Comparison of ENCODE assay signal across 16 cellular contexts in the genomic region with DNA sequence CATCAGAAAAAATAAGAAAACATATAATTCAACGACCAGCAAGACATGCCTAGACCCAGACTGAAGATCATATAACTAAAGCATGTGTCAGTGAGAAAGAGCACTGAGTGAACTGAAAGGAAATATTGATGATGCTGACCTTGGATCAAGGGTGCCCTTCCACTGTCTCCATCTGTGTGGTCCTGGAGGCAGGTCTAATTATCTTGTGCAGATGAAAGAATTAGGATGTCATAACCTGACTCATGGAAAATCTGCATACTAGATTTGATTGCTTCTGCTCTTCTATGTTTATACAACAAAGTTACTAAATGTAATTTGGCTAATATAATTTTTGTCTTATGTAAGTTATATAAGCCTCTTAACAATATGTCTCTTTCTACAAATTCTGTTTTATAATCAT.
DNase-seq lines count a peak whose midpoint lies in the region; ATAC-seq and TF ChIP-seq lines count a peak whose summit lies in the region.
"Had no signal": no experiment of that assay in that cellular context is flagged by ENCODE, and none has a peak within 500 bp of the region (broad histone marks: within the 10 kb centered on the region; RNA-seq: fewer than 3 reads in every experiment).

No MANE protein-coding gene starts in this region.

- 80 to 97% methylated on average over 1 of the region's 1 CpG for WGBS in sigmoid colon, 2 donors

- no peak for DNase-seq in Calu3
- DNase-seq in NCI-H69 (lab: John Stamatoyannopoulos, UW): peak; percentile 33
- DNase-seq in epithelial cell of prostate (ENCODE audit: low read depth, low spot score): no peak
- no peak for DNase-seq in sigmoid colon
- DNase-seq in inferior parietal cortex (ENCODE audit: extremely low spot score): no peak
- no peak for DNase-seq in MG63
- DNase-seq: activated CD4-positive, alpha-beta T cell treated with anti-CD3 and anti-CD28 coated beads, Interleukin-2, amount 10 ng/mL, durations not matched to agents 7 days and 5 days; AML-193; dorsolateral prefrontal cortex; NCI-H524 treated with DMSO at 0.1 percent for 48 hours; spleen; testis had no signal

- TF ChIP-seq POLR2A in sigmoid colon (IDR thresholded peaks at IDR 0.05): no peak

- H3K36me3 Mint-ChIP-seq in Calu3 (ENCODE audit: insufficient read depth, unreplicated experiment): no peaks in the 10 kb centered on the region
- H3K36me3 Mint-ChIP-seq: memory B cell had no signal

- CTCF ChIA-PET in Calu3 (lab: Charles Lee): no interaction called here

- ATAC-seq in GM21529 (IDR thresholded peaks at IDR 0.05; ENCODE audit: unreplicated experiment): no peak
- no peak for ATAC-seq in HG03520 (IDR thresholded peaks at IDR 0.05; ENCODE audit: unreplicated experiment)
- ATAC-seq: K562 had no signal

- BruUV-seq in Calu3 (replicated peaks; lab: Mats Ljungman, UMichigan): no TSS peak

- no peak overlapping the region for H3K4me3 Mint-ChIP-seq in Calu3 (ENCODE audit: low read depth, unreplicated experiment)
- H3K4me3 Mint-ChIP-seq: activated CD4-positive, alpha-beta T cell treated with anti-CD3 and anti-CD28 coated beads, Interleukin-2, amount 10 ng/mL, durations not matched to agents 7 days and 5 days; memory B cell had no signal

- H3K4me3 ChIP-seq in sigmoid colon (no peak overlapping the region), MG63 (no peak overlapping the region)
- H3K4me3 ChIP-seq: dorsolateral prefrontal cortex, K562, spleen, testis had no signal

- no peak for TF ChIP-seq CTCF in Calu3 (IDR thresholded peaks at IDR 0.05; ENCODE audit: unreplicated experiment)
- TF ChIP-seq CTCF in sigmoid colon (IDR thresholded peaks at IDR 0.05): no peak

- H3K27ac Mint-ChIP-seq in Calu3 (ENCODE audit: unreplicated experiment): peak overlapping the region; percentile 40
- H3K27ac Mint-ChIP-seq: activated CD4-positive, alpha-beta T cell treated with anti-CD3 and anti-CD28 coated beads, Interleukin-2, amount 10 ng/mL, durations not matched to agents 7 days and 5 days; memory B cell had no signal

- H3K27ac ChIP-seq in epithelial cell of prostate: peak overlapping the region; percentile 95
- peak overlapping the region; percentile 58 to 73 (median 67) for H3K27ac ChIP-seq in sigmoid colon
- H3K27ac ChIP-seq: testis had no signal

- intact Hi-C loops in Calu3 (cut with micrococcal nuclease; ENCODE audit: unreplicated experiment): loop anchor here (5.0 to 10.0 kb wide), 4 partner anchors 55 to 265 kb away; partner anchors contain the start of gene TGFBR2
- intact Hi-C loops in sigmoid colon (cut with DNase I): loop anchor here (10.0 kb wide), 1 partner anchor 77 kb away; no protein-coding TSS in a partner anchor

- no peaks in the 10 kb centered on the region for H3K27me3 Mint-ChIP-seq in Calu3 (ENCODE audit: unreplicated experiment)
- H3K27me3 Mint-ChIP-seq: activated CD4-positive, alpha-beta T cell treated with anti-CD3 and anti-CD28 coated beads, Interleukin-2, amount 10 ng/mL, durations not matched to agents 7 days and 5 days; memory B cell had no signal

- no peak for TF ChIP-seq EP300 in sigmoid colon (IDR thresholded peaks at IDR 0.05)

- peaks cover 54% of the 10 kb centered on the region for H3K4me1 Mint-ChIP-seq in Calu3 (ENCODE audit: low read depth, unreplicated experiment)

- H3K9me3 ChIP-seq in sigmoid colon: no peaks in the 10 kb centered on the region
- no peaks in the 10 kb centered on the region for H3K9me3 ChIP-seq in MG63
- H3K9me3 ChIP-seq: testis had no signal

- H3K36me3 ChIP-seq in sigmoid colon (no peaks in the 10 kb centered on the region), MG63 (no peaks in the 10 kb centered on the region)
- H3K36me3 ChIP-seq: spleen had no signal

- H3K27me3 ChIP-seq in sigmoid colon: no peaks in the 10 kb centered on the region
- H3K27me3 ChIP-seq in MG63: no peaks in the 10 kb centered on the region
- H3K27me3 ChIP-seq: dorsolateral prefrontal cortex, spleen, testis had no signal

- peaks cover 2% of the 10 kb centered on the region for H3K9me3 Mint-ChIP-seq in Calu3 (ENCODE audit: low read depth, unreplicated experiment)
- H3K9me3 Mint-ChIP-seq: memory B cell had no signal

- H3K4me1 ChIP-seq in sigmoid colon: peaks cover 0 to 21% (median 6%) of the 10 kb centered on the region in 4 donors
- H3K4me1 ChIP-seq: testis had no signal
